ENCODE assay signal across 1 cellular context in genomic region chr18:46416706-46417638, GRCh38.
TF ChIP-seq lines count a peak whose summit lies in the region.

No MANE protein-coding gene starts in this region.

TF ChIP-seq in K562, 482 proteins besides CTCF, POLR2A, EP300 and RAD21 (continued from another document and continues in another):
- TF ChIP-seq, protein P1, sequence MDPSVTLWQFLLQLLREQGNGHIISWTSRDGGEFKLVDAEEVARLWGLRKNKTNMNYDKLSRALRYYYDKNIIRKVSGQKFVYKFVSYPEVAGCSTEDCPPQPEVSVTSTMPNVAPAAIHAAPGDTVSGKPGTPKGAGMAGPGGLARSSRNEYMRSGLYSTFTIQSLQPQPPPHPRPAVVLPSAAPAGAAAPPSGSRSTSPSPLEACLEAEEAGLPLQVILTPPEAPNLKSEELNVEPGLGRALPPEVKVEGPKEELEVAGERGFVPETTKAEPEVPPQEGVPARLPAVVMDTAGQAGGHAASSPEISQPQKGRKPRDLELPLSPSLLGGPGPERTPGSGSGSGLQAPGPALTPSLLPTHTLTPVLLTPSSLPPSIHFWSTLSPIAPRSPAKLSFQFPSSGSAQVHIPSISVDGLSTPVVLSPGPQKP (CRISPR knock-in tag; IDR thresholded peaks at IDR 0.05), result no peak
- peak; percentile 80 for TF ChIP-seq ZNF766 (CRISPR knock-in tag; conservative IDR thresholded peaks at IDR 0.05)
- no peak for TF ChIP-seq NFE2L1 (tag; IDR thresholded peaks at IDR 0.05; ENCODE audit: borderline replicate concordance, low read depth)
- no peak for TF ChIP-seq BCLAF1 (IDR thresholded peaks at IDR 0.05; ENCODE audit: borderline replicate concordance in 1 of 2, control insufficient read depth in 1 of 2, low read depth in 2 of 2, low read length in 1 of 2)
- no peak for TF ChIP-seq ZNF655 (CRISPR knock-in tag; IDR thresholded peaks at IDR 0.05)
- TF ChIP-seq HDGF (IDR thresholded peaks at IDR 0.05), result no peak
- TF ChIP-seq SRSF9 (IDR thresholded peaks at IDR 0.05; ENCODE audit: borderline replicate concordance, low read depth, low read length), result no peak
- no peak for TF ChIP-seq SOX6 (IDR thresholded peaks at IDR 0.05)
- no peak for TF ChIP-seq SREBF1 (IDR thresholded peaks at IDR 0.05; ENCODE audit: borderline replicate concordance, low read depth, low read length)
- no peak for TF ChIP-seq SMAD3 (CRISPR knock-in tag; conservative IDR thresholded peaks at IDR 0.05)
- TF ChIP-seq TAF7 (tag; IDR thresholded peaks at IDR 0.05), result no peak
- TF ChIP-seq STAT6 (CRISPR knock-in tag; IDR thresholded peaks at IDR 0.05), result no peak
- TF ChIP-seq, protein P2, sequence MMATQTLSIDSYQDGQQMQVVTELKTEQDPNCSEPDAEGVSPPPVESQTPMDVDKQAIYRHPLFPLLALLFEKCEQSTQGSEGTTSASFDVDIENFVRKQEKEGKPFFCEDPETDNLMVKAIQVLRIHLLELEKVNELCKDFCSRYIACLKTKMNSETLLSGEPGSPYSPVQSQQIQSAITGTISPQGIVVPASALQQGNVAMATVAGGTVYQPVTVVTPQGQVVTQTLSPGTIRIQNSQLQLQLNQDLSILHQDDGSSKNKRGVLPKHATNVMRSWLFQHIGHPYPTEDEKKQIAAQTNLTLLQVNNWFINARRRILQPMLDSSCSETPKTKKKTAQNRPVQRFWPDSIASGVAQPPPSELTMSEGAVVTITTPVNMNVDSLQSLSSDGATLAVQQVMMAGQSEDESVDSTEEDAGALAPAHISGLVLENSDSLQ (IDR thresholded peaks at IDR 0.05), result peak; percentile 9; the same call in 1 of the 2 replicates
- TF ChIP-seq TAF9B (IDR thresholded peaks at IDR 0.05; ENCODE audit: partially characterized antibody), result no peak
- TF ChIP-seq ZNF551 (CRISPR knock-in tag; IDR thresholded peaks at IDR 0.05), result no peak
- TF ChIP-seq NFATC3 (IDR thresholded peaks at IDR 0.05), result no peak
- 0 out of 4 replicates have a peak, but pooled peaks of 1 of the 2 experiments have one; percentile 39 for TF ChIP-seq RCOR1 (IDR thresholded peaks at IDR 0.05; ENCODE audit: borderline replicate concordance in 1 of 2, low read depth in 2 of 2, low read length in 2 of 2)
- TF ChIP-seq ZC3H4 (CRISPR knock-in tag; IDR thresholded peaks at IDR 0.05; ENCODE audit: borderline replicate concordance), result no peak
- TF ChIP-seq DACH1 (IDR thresholded peaks at IDR 0.05; ENCODE audit: partially characterized antibody), result no peak
- no peak for TF ChIP-seq CEBPG (CRISPR knock-in tag; IDR thresholded peaks at IDR 0.05)
- no peak for TF ChIP-seq CEBPG (tag; conservative IDR thresholded peaks at IDR 0.05 in 1 of 2, IDR thresholded peaks at IDR 0.05 in 1 of 2)
- TF ChIP-seq ZBTB8A (IDR thresholded peaks at IDR 0.05; ENCODE audit: partially characterized antibody), result no peak
- no peak for TF ChIP-seq RUNX1 (IDR thresholded peaks at IDR 0.05; ENCODE audit: low read depth)
- no peak for TF ChIP-seq KDM4B (IDR thresholded peaks at IDR 0.05; ENCODE audit: borderline replicate concordance in 2 of 2, low read depth in 1 of 2)
- TF ChIP-seq FOS (IDR thresholded peaks at IDR 0.05; ENCODE audit: extremely low read depth, insufficient read length), result peak; percentile 72
- no peak for TF ChIP-seq POLR3A (IDR thresholded peaks at IDR 0.05; ENCODE audit: borderline replicate concordance, extremely low read depth, insufficient read depth, insufficient read length)
- TF ChIP-seq XRCC5 (IDR thresholded peaks at IDR 0.05; ENCODE audit: low read depth, low read length), result no peak
- TF ChIP-seq PHF8 (IDR thresholded peaks at IDR 0.05; ENCODE audit: borderline replicate concordance, low read length), result no peak
- TF ChIP-seq TFAP4 (CRISPR knock-in tag; IDR thresholded peaks at IDR 0.05; ENCODE audit: borderline replicate concordance), result no peak
- TF ChIP-seq ZC3H11A (IDR thresholded peaks at IDR 0.05; ENCODE audit: low read depth, low read length), result no peak
- TF ChIP-seq ZNF23 (CRISPR knock-in tag; IDR thresholded peaks at IDR 0.05), result no peak
- no peak for TF ChIP-seq JUNB (CRISPR knock-in tag; conservative IDR thresholded peaks at IDR 0.05)
- no peak for TF ChIP-seq HDAC3 (IDR thresholded peaks at IDR 0.05; ENCODE audit: borderline replicate concordance, partially characterized antibody)
- TF ChIP-seq TBL1XR1 (IDR thresholded peaks at IDR 0.05; ENCODE audit: low read length in 2 of 2), result no peak
- TF ChIP-seq POLR2G (IDR thresholded peaks at IDR 0.05; ENCODE audit: low read depth, low read length), result no peak
- TF ChIP-seq FOXM1 (IDR thresholded peaks at IDR 0.05; ENCODE audit: low read depth), result no peak
- no peak for TF ChIP-seq FOXM1 (CRISPR knock-in tag; IDR thresholded peaks at IDR 0.05; ENCODE audit: low read depth)
- TF ChIP-seq CBX2 (IDR thresholded peaks at IDR 0.05; ENCODE audit: insufficient read depth, low read length, poor library complexity, severe bottlenecking), result no peak
- no peak for TF ChIP-seq MBD2 (IDR thresholded peaks at IDR 0.05; ENCODE audit: borderline replicate concordance, low read depth)
- 0 out of 2 replicates have a peak, but pooled peaks have one; percentile 19 for TF ChIP-seq ZNF76 (CRISPR knock-in tag; IDR thresholded peaks at IDR 0.05; ENCODE audit: borderline replicate concordance)
- no peak for TF ChIP-seq RB1 (IDR thresholded peaks at IDR 0.05; ENCODE audit: low read depth)
- no peak for TF ChIP-seq RBM15 (IDR thresholded peaks at IDR 0.05; ENCODE audit: insufficient read depth, low read length)
- TF ChIP-seq BMI1 (IDR thresholded peaks at IDR 0.05; ENCODE audit: low read length), result no peak
- TF ChIP-seq CSDE1 (IDR thresholded peaks at IDR 0.05), result no peak
- no peak for TF ChIP-seq ZNF318 (IDR thresholded peaks at IDR 0.05; ENCODE audit: borderline replicate concordance in 1 of 2, low read depth in 1 of 2)
- TF ChIP-seq, protein P3, sequence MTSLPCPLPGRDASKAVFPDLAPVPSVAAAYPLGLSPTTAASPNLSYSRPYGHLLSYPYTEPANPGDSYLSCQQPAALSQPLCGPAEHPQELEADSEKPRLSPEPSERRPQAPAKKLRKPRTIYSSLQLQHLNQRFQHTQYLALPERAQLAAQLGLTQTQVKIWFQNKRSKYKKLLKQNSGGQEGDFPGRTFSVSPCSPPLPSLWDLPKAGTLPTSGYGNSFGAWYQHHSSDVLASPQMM (CRISPR knock-in tag; IDR thresholded peaks at IDR 0.05), result no peak
